Comparison of ENCODE assay signal across 1 cellular context in the genomic region with DNA sequence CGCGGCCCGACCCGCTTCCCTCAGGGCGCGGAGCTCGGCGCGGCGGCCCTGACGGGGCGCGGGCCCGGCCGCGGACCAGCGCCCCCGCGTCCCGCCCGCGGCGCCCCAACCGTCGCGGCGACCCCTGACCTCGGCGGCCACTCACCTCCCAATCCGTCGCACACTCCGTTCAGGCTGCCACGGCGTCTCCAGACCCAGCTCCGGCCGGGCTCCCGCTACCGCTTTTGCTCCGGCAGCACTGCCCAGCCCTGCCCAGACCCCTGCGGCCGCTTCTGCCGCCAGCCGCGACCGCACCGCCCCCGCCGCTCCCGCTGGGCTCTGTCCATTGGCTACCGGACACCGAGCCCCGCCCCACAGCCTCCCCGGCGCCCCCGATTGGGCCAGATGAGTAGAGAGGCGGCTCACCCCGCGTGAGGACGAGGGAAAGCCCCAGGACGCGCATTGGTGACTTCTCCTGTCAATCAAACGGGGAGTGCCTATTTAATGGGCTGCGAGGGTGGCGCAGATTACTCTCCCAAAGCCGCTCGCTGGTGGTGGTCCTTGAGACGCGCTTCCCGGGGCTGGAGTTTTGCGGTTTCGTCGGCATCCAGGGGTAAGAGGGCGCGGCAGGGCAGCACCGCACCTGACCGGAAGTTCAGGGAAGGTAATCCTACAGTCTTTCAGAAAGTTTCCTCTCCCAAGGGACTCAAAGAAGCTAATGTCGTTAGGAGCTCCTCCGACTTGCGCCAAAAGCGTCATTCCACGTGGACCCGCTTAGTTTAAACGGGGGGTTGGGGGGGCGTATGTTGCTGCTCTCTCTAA.
TF ChIP-seq lines count a peak whose summit lies in the region.

TSS of gene PACSIN2 (minus strand) at position 274 of the 801 bp plus-strand sequence. CDS start 103,069 bp downstream, outside the sequence.

TF ChIP-seq in HepG2, 621 proteins besides CTCF, POLR2A, EP300 and RAD21 (continued from another document and continues in another):
- TF ChIP-seq ZNF18 (CRISPR knock-in tag; IDR thresholded peaks at IDR 0.05; ENCODE audit: insufficient replicate concordance) (peak; percentile 68), ZFP1 (CRISPR knock-in tag; IDR thresholded peaks at IDR 0.05) (no peak), ZEB1 (IDR thresholded peaks at IDR 0.05; ENCODE audit: insufficient replicate concordance, low read depth) (no peak), HINFP (CRISPR knock-in tag; IDR thresholded peaks at IDR 0.05; ENCODE audit: low read depth) (peak; percentile 21; the same call in 1 of the 2 replicates), ZNF136 (CRISPR knock-in tag; IDR thresholded peaks at IDR 0.05; ENCODE audit: low read depth) (peak; percentile 60; the same call in 1 of the 2 replicates), NFE2L2 (IDR thresholded peaks at IDR 0.05; ENCODE audit: low read length) (no peak), TBX2 (CRISPR knock-in tag; IDR thresholded peaks at IDR 0.05; ENCODE audit: borderline replicate concordance) (peak; percentile 38; the same call in 1 of the 2 replicates), RFX3 (CRISPR knock-in tag; IDR thresholded peaks at IDR 0.05) (no peak), ZNF772 (CRISPR knock-in tag; IDR thresholded peaks at IDR 0.05) (no peak), RAD51 (IDR thresholded peaks at IDR 0.05; ENCODE audit: borderline replicate concordance) (no peak), HNRNPUL1 (IDR thresholded peaks at IDR 0.05; ENCODE audit: low read depth, low read length) (no peak), ZNF83 (CRISPR knock-in tag; IDR thresholded peaks at IDR 0.05; ENCODE audit: borderline replicate concordance) (peak; percentile 42; the same call in 1 of the 2 replicates), ZNF20 (CRISPR knock-in tag; IDR thresholded peaks at IDR 0.05) (no peak), ZNF292 (CRISPR knock-in tag; IDR thresholded peaks at IDR 0.05; ENCODE audit: borderline replicate concordance, low read depth) (no peak), ZNF644 (CRISPR knock-in tag; IDR thresholded peaks at IDR 0.05; ENCODE audit: low read depth) (no peak), ZNF124 (CRISPR knock-in tag; IDR thresholded peaks at IDR 0.05) (peak; percentile 89; the same call in 1 of the 2 replicates), POLR2G (IDR thresholded peaks at IDR 0.05; ENCODE audit: low read depth, low read length) (peak; percentile 100), ATAD3A (CRISPR knock-in tag; IDR thresholded peaks at IDR 0.05) (no peak), ZNF577 (CRISPR knock-in tag; IDR thresholded peaks at IDR 0.05; ENCODE audit: borderline replicate concordance, low read depth) (no peak), HHEX (CRISPR knock-in tag; IDR thresholded peaks at IDR 0.05) (no peak), MBNL3 (CRISPR knock-in tag; conservative IDR thresholded peaks at IDR 0.05) (no peak), GATAD2A (CRISPR knock-in tag; IDR thresholded peaks at IDR 0.05) (peak; percentile 61), ELF3 (CRISPR knock-in tag; IDR thresholded peaks at IDR 0.05) (peak; percentile 54; the same call in 1 of the 2 replicates), SYNCRIP (IDR thresholded peaks at IDR 0.05; ENCODE audit: insufficient read depth, low read depth, low read length) (no peak), ZNF776 (CRISPR knock-in tag; IDR thresholded peaks at IDR 0.05) (no peak), ZFP91 (CRISPR knock-in tag; IDR thresholded peaks at IDR 0.05; ENCODE audit: borderline replicate concordance) (no peak), HDAC2 (CRISPR knock-in tag; IDR thresholded peaks at IDR 0.05) (no peak; the same call in 1 of the 2 replicates), ZNF282 (IDR thresholded peaks at IDR 0.05; ENCODE audit: partially characterized antibody) (no peak), SP2 (CRISPR knock-in tag; IDR thresholded peaks at IDR 0.05) (peak; percentile 98), ARHGAP35 (CRISPR knock-in tag; IDR thresholded peaks at IDR 0.05; ENCODE audit: borderline replicate concordance) (no peak), ZNF281 (CRISPR knock-in tag; IDR thresholded peaks at IDR 0.05; ENCODE audit: borderline replicate concordance) (no peak), ESRRA (CRISPR knock-in tag; IDR thresholded peaks at IDR 0.05; ENCODE audit: low read depth) (0 out of 2 replicates have a peak, but pooled peaks have one; percentile 33), JDP2 (CRISPR knock-in tag; IDR thresholded peaks at IDR 0.05; ENCODE audit: borderline replicate concordance) (no peak)
- TF ChIP-seq, protein P1, sequence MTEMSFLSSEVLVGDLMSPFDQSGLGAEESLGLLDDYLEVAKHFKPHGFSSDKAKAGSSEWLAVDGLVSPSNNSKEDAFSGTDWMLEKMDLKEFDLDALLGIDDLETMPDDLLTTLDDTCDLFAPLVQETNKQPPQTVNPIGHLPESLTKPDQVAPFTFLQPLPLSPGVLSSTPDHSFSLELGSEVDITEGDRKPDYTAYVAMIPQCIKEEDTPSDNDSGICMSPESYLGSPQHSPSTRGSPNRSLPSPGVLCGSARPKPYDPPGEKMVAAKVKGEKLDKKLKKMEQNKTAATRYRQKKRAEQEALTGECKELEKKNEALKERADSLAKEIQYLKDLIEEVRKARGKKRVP (CRISPR knock-in tag; IDR thresholded peaks at IDR 0.05) = no peak
- TF ChIP-seq, protein P2, sequence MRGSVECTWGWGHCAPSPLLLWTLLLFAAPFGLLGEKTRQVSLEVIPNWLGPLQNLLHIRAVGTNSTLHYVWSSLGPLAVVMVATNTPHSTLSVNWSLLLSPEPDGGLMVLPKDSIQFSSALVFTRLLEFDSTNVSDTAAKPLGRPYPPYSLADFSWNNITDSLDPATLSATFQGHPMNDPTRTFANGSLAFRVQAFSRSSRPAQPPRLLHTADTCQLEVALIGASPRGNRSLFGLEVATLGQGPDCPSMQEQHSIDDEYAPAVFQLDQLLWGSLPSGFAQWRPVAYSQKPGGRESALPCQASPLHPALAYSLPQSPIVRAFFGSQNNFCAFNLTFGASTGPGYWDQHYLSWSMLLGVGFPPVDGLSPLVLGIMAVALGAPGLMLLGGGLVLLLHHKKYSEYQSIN (CRISPR knock-in tag; IDR thresholded peaks at IDR 0.05; ENCODE audit: borderline replicate concordance) = no peak
- TF ChIP-seq, protein P3, sequence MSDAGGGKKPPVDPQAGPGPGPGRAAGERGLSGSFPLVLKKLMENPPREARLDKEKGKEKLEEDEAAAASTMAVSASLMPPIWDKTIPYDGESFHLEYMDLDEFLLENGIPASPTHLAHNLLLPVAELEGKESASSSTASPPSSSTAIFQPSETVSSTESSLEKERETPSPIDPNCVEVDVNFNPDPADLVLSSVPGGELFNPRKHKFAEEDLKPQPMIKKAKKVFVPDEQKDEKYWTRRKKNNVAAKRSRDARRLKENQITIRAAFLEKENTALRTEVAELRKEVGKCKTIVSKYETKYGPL (CRISPR knock-in tag; IDR thresholded peaks at IDR 0.05) = 0 out of 2 replicates have a peak, but pooled peaks have one; percentile 30
- TF ChIP-seq, protein P4, sequence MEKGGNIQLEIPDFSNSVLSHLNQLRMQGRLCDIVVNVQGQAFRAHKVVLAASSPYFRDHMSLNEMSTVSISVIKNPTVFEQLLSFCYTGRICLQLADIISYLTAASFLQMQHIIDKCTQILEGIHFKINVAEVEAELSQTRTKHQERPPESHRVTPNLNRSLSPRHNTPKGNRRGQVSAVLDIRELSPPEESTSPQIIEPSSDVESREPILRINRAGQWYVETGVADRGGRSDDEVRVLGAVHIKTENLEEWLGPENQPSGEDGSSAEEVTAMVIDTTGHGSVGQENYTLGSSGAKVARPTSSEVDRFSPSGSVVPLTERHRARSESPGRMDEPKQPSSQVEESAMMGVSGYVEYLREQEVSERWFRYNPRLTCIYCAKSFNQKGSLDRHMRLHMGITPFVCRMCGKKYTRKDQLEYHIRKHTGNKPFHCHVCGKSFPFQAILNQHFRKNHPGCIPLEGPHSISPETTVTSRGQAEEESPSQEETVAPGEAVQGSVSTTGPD (CRISPR knock-in tag; IDR thresholded peaks at IDR 0.05) = peak; percentile 33; the same call in 1 of the 2 replicates
- TF ChIP-seq, protein P5, sequence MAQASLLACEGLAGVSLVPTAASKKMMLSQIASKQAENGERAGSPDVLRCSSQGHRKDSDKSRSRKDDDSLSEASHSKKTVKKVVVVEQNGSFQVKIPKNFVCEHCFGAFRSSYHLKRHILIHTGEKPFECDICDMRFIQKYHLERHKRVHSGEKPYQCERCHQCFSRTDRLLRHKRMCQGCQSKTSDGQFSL (CRISPR knock-in tag; IDR thresholded peaks at IDR 0.05) = no peak
- TF ChIP-seq, protein P6, sequence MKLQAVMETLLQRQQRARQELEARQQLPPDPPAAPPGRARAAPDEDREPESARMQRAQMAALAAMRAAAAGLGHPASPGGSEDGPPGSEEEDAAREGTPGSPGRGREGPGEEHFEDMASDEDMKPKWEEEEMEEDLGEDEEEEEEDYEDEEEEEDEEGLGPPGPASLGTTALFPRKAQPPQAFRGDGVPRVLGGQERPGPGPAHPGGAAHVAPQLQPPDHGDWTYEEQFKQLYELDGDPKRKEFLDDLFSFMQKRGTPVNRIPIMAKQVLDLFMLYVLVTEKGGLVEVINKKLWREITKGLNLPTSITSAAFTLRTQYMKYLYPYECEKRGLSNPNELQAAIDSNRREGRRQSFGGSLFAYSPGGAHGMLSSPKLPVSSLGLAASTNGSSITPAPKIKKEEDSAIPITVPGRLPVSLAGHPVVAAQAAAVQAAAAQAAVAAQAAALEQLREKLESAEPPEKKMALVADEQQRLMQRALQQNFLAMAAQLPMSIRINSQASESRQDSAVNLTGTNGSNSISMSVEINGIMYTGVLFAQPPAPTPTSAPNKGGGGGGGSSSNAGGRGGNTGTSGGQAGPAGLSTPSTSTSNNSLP (IDR thresholded peaks at IDR 0.05; ENCODE audit: low read depth, low read length) = no peak
